Comparison of ENCODE assay signal across 9 cellular contexts in the genomic region with DNA sequence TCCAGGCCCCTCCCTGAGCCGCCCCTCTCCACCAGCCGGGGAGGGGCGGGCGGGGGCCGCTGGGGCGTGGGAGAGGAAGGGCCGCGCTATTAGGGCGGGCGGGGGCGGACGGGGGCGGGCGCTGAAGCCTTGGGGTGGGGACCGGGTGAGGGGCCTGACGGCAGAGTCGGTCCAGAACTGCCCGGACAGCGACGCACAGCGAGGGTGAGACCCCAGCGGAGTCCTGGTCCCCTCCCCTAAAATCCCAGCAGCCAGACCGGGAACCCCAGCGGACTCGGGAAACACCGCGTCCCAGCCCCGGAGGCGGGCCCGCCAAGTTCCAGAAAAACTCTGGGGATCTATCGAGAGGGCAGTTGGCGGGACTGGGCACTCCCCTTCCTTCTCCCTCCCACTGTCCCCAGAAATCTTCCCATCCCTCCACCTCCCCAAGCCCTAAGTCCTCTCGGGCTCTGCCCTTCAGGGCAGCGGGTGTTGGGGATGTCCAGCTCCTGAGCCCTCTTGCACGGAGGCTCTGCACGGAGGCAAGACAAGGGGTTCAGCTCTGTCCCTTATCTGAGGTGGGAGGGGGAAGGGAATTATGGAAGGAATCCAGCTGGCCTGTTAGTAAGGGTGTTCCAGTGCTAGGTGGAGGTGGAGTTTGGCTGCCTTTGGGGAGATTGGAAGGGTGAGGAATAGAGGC. TPM values are rescaled to one million over a fixed set of nuclear protein-coding genes. Genes with fewer than 3 reads are reported as not detected.
DNase-seq lines count a peak whose midpoint lies in the region; ATAC-seq and TF ChIP-seq lines count a peak whose summit lies in the region.
"Had no signal": no experiment of that assay in that cellular context is flagged by ENCODE, and none has a peak within 500 bp of the region (broad histone marks: within the 10 kb centered on the region; RNA-seq: fewer than 3 reads in every experiment).

A gene with protein sequence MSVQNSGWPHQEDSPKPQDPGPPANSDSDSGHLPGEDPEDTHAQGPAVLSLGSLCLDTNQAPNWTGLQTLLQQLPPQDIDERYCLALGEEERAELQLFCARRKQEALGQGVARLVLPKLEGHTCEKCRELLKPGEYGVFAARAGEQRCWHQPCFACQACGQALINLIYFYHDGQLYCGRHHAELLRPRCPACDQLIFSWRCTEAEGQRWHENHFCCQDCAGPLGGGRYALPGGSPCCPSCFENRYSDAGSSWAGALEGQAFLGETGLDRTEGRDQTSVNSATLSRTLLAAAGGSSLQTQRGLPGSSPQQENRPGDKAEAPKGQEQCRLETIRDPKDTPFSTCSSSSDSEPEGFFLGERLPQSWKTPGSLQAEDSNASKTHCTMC (plus strand): TSS at position 160 of the 679 bp plus-strand sequence. CDS start 2,692 bp downstream, outside the sequence.

- ATAC-seq in HG03103 (IDR thresholded peaks at IDR 0.05; ENCODE audit: low read depth, unreplicated experiment) (peak; percentile 8), GM21367 (IDR thresholded peaks at IDR 0.05; ENCODE audit: unreplicated experiment) (no peak), GM18520 (IDR thresholded peaks at IDR 0.05; ENCODE audit: unreplicated experiment) (no peak)
- ATAC-seq in activated CD8-positive, alpha-beta T cell treated with anti-CD3 and anti-CD28 coated beads, Interleukin-2, amount 10 ng/mL, durations not matched to agents 7 days and 5 days, result peak; percentile 11

- H3K9me3 ChIP-seq in ovary, result no peaks in the 10 kb centered on the region

- H3K4me1 Mint-ChIP-seq in CD14-positive monocyte, result peaks cover 67% of the 10 kb centered on the region
- H3K4me1 Mint-ChIP-seq in activated CD8-positive, alpha-beta T cell treated with anti-CD3 and anti-CD28 coated beads, Interleukin-2, amount 10 ng/mL, durations not matched to agents 7 days and 5 days (ENCODE audit: low read depth), result peaks cover 17% of the 10 kb centered on the region
- peaks cover 7% of the 10 kb centered on the region for H3K4me1 Mint-ChIP-seq in glutamatergic neuron (ENCODE audit: low read depth, unreplicated experiment)

- 0% methylated on average over 24 to 36 of the region's 36 CpGs for WGBS in ovary, 3 donors

- no peak for TF ChIP-seq POLR2A in ovary (IDR thresholded peaks at IDR 0.05)

- H3K9me3 Mint-ChIP-seq in CD14-positive monocyte (no peaks in the 10 kb centered on the region), glutamatergic neuron (ENCODE audit: unreplicated experiment) (no peaks in the 10 kb centered on the region)
- H3K9me3 Mint-ChIP-seq in activated CD8-positive, alpha-beta T cell treated with anti-CD3 and anti-CD28 coated beads, Interleukin-2, amount 10 ng/mL, durations not matched to agents 7 days and 5 days (ENCODE audit: insufficient read depth), result no peaks in the 10 kb centered on the region

- peak within 1 kb of the TSS; percentile 75 for H3K4me3 ChIP-seq in ovary

- H3K4me3 Mint-ChIP-seq in CD14-positive monocyte (peak within 1 kb of the TSS; percentile 88 to 89), glutamatergic neuron (ENCODE audit: unreplicated experiment) (peak within 1 kb of the TSS; percentile 89)
- H3K4me3 Mint-ChIP-seq in activated CD8-positive, alpha-beta T cell treated with anti-CD3 and anti-CD28 coated beads, Interleukin-2, amount 10 ng/mL, durations not matched to agents 7 days and 5 days, result peak within 1 kb of the TSS; percentile 82

- peaks cover 4% of the 10 kb centered on the region for H3K4me1 ChIP-seq in ovary (ENCODE audit: insufficient read depth)

- TF ChIP-seq CTCF in CD14-positive monocyte (IDR thresholded peaks at IDR 0.05) (no peak), glutamatergic neuron (IDR thresholded peaks at IDR 0.05; ENCODE audit: partially characterized antibody, unreplicated experiment) (no peak), ovary (IDR thresholded peaks at IDR 0.05) (no peak)

- H3K27ac ChIP-seq in ovary, result peak within 1 kb of the TSS; percentile 26 to 65

- no peaks in the 10 kb centered on the region for H3K36me3 ChIP-seq in ovary

- no peaks in the 10 kb centered on the region for H3K27me3 ChIP-seq in ovary

- peak within 1 kb of the TSS in 4 of 7 donors; percentile 40 to 77 (median 65) for H3K27ac Mint-ChIP-seq in CD14-positive monocyte
- H3K27ac Mint-ChIP-seq in activated CD8-positive, alpha-beta T cell treated with anti-CD3 and anti-CD28 coated beads, Interleukin-2, amount 10 ng/mL, durations not matched to agents 7 days and 5 days, result peak within 1 kb of the TSS; percentile 68
- no peak within 1 kb of the TSS for H3K27ac Mint-ChIP-seq in glutamatergic neuron (ENCODE audit: unreplicated experiment)

- intact Hi-C loops in CD14-positive monocyte (cut with micrococcal nuclease) (loop anchor here (5.0 to 10.0 kb wide), 4 partner anchors 43 to 434 kb away; partner anchors contain the start of genes MRPS10 (in 1 of the 2), TFEB (in 1 of the 2) and USP49 (in 1 of the 2)), ovary (cut with DNase I) (loop anchor here in 2 of 4 donors (5.0 to 10.0 kb wide), 3 partner anchors 144 to 262 kb away; partner anchors contain the start of genes BYSL (in 1 of the 2) and MED20 (in 1 of the 2))

- peaks cover 3 to 13% (median 6%) of the 10 kb centered on the region in 3 donors for H3K27me3 Mint-ChIP-seq in CD14-positive monocyte (ENCODE audit: low read depth in 3 of 3)
- H3K27me3 Mint-ChIP-seq in activated CD8-positive, alpha-beta T cell treated with anti-CD3 and anti-CD28 coated beads, Interleukin-2, amount 10 ng/mL, durations not matched to agents 7 days and 5 days (ENCODE audit: low read depth), result peaks cover 18% of the 10 kb centered on the region
- H3K27me3 Mint-ChIP-seq in glutamatergic neuron (ENCODE audit: unreplicated experiment), result peaks cover 14% of the 10 kb centered on the region

- H3K36me3 Mint-ChIP-seq in CD14-positive monocyte (peaks cover 3 to 8% of the 10 kb centered on the region in 2 donors), glutamatergic neuron (ENCODE audit: unreplicated experiment) (no peaks in the 10 kb centered on the region)
- peaks cover 4% of the 10 kb centered on the region for H3K36me3 Mint-ChIP-seq in activated CD8-positive, alpha-beta T cell treated with anti-CD3 and anti-CD28 coated beads, Interleukin-2, amount 10 ng/mL, durations not matched to agents 7 days and 5 days (ENCODE audit: low read depth)

- TF ChIP-seq EP300 in ovary (IDR thresholded peaks at IDR 0.05), result no peak

- DNase-seq in CD14-positive monocyte (ENCODE audit: low spot score), result no peak
- DNase-seq in activated CD8-positive, alpha-beta T cell treated with anti-CD3 and anti-CD28 coated beads, Interleukin-2, amount 10 ng/mL, durations not matched to agents 7 days and 5 days, result no peak
- DNase-seq in glutamatergic neuron, result peak; percentile 46
- peak; percentile 42 to 66 (median 54) for DNase-seq in ovary
- no peak for DNase-seq in SHP77 treated with DMSO at 0.1 percent for 48 hours (lab: John Stamatoyannopoulos, UW)

- POLR2A ChIA-PET in activated CD8-positive, alpha-beta T cell treated with anti-CD3 and anti-CD28 coated beads, Interleukin-2, amount 10 ng/mL, durations not matched to agents 7 days and 5 days (lab: Charles Lee), result no interaction called here

- CTCF ChIA-PET in activated CD8-positive, alpha-beta T cell treated with anti-CD3 and anti-CD28 coated beads, Interleukin-2, amount 10 ng/mL, durations not matched to agents 7 days and 5 days (lab: Charles Lee), result interaction anchor here (1.3 to 14.3 kb wide), 3 partner anchors 47 to 324 kb away, joined by 4 to 286 read pairs (median 5); partner anchors contain the start of gene TAF8

RNA-seq across cellular contexts. Expression of the gene that starts here (rescaled TPM):
- polyA plus RNA-seq in CD14-positive monocyte (not detected), ovary (1 to 10 TPM; 1.5 to 3.0 TPM)
- total RNA-seq in activated CD8-positive, alpha-beta T cell treated with anti-CD3 and anti-CD28 coated beads, Interleukin-2, amount 10 ng/mL, durations not matched to agents 7 days and 5 days, result under 1 TPM in 1 of 2 experiments, not detected in 1; 0.40 TPM
- total RNA-seq in glutamatergic neuron (ENCODE audit: unreplicated experiment) (2.3 TPM), ovary (1 to 10 TPM; 1.6 to 7.3 (median 3.7) TPM)
- total RNA-seq: SK-MEL-5 had no signal

Comparison
In these comparisons a context has a peak if more than half of its experiments do, and no peak if none do; other contexts are left out.
1. Peak in ATAC-seq in activated CD8-positive, alpha-beta T cell treated with anti-CD3 and anti-CD28 coated beads, Interleukin-2, amount 10 ng/mL, durations not matched to agents 7 days and 5 days; RNA of the gene not detected or under 1 TPM.
2. DNase-seq: peak in glutamatergic neuron (single experiment) and ovary (5 of 5); none in CD14-positive monocyte (single experiment), activated CD8-positive, alpha-beta T cell treated with anti-CD3 and anti-CD28 coated beads, Interleukin-2, amount 10 ng/mL, durations not matched to agents 7 days and 5 days (single experiment) and SHP77 treated with DMSO at 0.1 percent for 48 hours (single experiment).
3. Peak in every context shown above with its lines, with median percentiles within 50 percentile points of each other: H3K4me3 Mint-ChIP-seq.